ENCODE assay signal across 1 cellular context in the genomic region with DNA sequence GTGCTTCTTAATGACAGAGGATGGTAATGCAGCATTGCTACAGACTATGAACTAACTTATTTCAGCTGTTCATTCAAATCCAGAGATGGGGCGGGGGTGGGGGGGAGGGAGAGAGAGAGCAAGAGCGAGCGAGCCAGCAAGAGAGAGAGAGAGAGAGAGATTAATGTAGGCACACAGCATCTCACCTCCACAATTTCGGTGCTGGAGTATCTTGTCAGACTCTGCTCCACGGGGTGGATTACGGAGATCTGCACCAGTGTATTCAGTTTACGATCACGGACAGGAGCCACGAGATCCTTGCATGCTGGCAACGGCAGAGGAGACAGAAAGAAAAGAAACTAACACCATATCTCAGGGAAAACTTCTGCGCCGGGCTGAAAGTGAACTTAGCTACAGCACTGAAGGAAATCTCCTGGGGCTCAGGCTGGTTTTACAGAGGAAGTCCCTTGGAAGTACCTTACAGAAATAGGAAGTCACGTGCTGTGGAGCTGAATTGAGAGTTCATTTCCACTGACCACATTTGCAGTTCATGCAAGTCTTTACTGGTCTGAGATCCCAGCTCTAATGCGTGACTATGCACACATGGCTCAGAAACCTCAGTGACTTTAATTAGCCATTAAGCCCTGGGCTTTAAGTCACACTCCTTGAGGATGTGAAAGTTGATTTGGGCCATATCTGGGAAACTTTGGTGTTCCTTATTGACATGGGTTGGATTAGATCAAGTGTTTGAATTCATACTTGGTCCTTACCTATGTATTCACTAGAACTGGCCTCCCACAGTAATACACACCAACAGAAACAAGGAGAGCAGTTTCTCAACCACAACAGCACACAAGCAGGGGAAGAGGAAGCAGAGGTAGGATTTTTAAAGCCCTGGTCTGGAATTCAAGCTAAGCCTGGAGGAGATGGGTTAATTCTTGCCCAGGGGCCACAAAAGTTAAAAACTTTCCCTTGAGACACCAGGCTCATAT.
TF ChIP-seq lines count a peak whose summit lies in the region.

No MANE protein-coding gene starts in this region.

TF ChIP-seq in GM12878, 131 proteins besides CTCF, POLR2A, EP300 and RAD21 (continued from another document and continues in another):
- TF ChIP-seq, protein P1, sequence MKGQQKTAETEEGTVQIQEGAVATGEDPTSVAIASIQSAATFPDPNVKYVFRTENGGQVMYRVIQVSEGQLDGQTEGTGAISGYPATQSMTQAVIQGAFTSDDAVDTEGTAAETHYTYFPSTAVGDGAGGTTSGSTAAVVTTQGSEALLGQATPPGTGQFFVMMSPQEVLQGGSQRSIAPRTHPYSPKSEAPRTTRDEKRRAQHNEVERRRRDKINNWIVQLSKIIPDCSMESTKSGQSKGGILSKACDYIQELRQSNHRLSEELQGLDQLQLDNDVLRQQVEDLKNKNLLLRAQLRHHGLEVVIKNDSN (IDR thresholded peaks at IDR 0.05; ENCODE audit: borderline replicate concordance, extremely low read length, insufficient read depth, low read depth, low read length): peak; percentile 44
- TF ChIP-seq ZSCAN29 (IDR thresholded peaks at IDR 0.05) (no peak), BCLAF1 (IDR thresholded peaks at IDR 0.05) (no peak), WRNIP1 (IDR thresholded peaks at IDR 0.05; ENCODE audit: borderline replicate concordance, low read depth, low read length) (no peak), RCOR1 (conservative IDR thresholded peaks at IDR 0.05; ENCODE audit: low read depth, low read length) (no peak), RUNX3 (IDR thresholded peaks at IDR 0.05; ENCODE audit: low read length) (peak; percentile 53), ZNF24 (IDR thresholded peaks at IDR 0.05) (0 out of 2 replicates have a peak, but pooled peaks have one; percentile 29), CUX1 (IDR thresholded peaks at IDR 0.05; ENCODE audit: insufficient replicate concordance, low read depth, low read length) (no peak), MTA3 (IDR thresholded peaks at IDR 0.05; ENCODE audit: borderline replicate concordance, low read length) (no peak), HDAC6 (IDR thresholded peaks at IDR 0.05; ENCODE audit: unreplicated experiment) (no peak), NR2F1 (conservative IDR thresholded peaks at IDR 0.05) (peak; percentile 46; the same call in 1 of the 2 replicates), IKZF1 (conservative IDR thresholded peaks at IDR 0.05) (peak; percentile 98), ZNF687 (IDR thresholded peaks at IDR 0.05) (peak; percentile 67; the same call in 1 of the 2 replicates), NR2C1 (IDR thresholded peaks at IDR 0.05) (0 out of 2 replicates have a peak, but pooled peaks have one; percentile 7), RBBP5 (conservative IDR thresholded peaks at IDR 0.05) (no peak), BHLHE40 (IDR thresholded peaks at IDR 0.05; ENCODE audit: borderline replicate concordance in 1 of 2, low read depth in 2 of 2, low read length in 1 of 2) (peak; percentile 91 to 96), POLR2AphosphoS2 (IDR thresholded peaks at IDR 0.05; ENCODE audit: low read depth, low read length) (no peak), NFYA (IDR thresholded peaks at IDR 0.05; ENCODE audit: borderline replicate concordance, low read depth, low read length) (no peak), LARP7 (IDR thresholded peaks at IDR 0.05) (peak; percentile 57; the same call in 1 of the 2 replicates), ZBED1 (IDR thresholded peaks at IDR 0.05; ENCODE audit: borderline replicate concordance) (no peak), SUPT20H (IDR thresholded peaks at IDR 0.05; ENCODE audit: borderline replicate concordance, control insufficient read depth, low read depth, low read length) (no peak), GATAD2B (conservative IDR thresholded peaks at IDR 0.05; ENCODE audit: low read depth) (peak; percentile 65), HDAC2 (IDR thresholded peaks at IDR 0.05) (no peak), ATF7 (IDR thresholded peaks at IDR 0.05; ENCODE audit: low read depth) (peak; percentile 68; the same call in 1 of the 2 replicates), RAD51 (IDR thresholded peaks at IDR 0.05) (peak; percentile 95)
- TF ChIP-seq, protein P2, sequence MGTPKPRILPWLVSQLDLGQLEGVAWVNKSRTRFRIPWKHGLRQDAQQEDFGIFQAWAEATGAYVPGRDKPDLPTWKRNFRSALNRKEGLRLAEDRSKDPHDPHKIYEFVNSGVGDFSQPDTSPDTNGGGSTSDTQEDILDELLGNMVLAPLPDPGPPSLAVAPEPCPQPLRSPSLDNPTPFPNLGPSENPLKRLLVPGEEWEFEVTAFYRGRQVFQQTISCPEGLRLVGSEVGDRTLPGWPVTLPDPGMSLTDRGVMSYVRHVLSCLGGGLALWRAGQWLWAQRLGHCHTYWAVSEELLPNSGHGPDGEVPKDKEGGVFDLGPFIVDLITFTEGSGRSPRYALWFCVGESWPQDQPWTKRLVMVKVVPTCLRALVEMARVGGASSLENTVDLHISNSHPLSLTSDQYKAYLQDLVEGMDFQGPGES (IDR thresholded peaks at IDR 0.05): no peak
- TF ChIP-seq, protein P3, sequence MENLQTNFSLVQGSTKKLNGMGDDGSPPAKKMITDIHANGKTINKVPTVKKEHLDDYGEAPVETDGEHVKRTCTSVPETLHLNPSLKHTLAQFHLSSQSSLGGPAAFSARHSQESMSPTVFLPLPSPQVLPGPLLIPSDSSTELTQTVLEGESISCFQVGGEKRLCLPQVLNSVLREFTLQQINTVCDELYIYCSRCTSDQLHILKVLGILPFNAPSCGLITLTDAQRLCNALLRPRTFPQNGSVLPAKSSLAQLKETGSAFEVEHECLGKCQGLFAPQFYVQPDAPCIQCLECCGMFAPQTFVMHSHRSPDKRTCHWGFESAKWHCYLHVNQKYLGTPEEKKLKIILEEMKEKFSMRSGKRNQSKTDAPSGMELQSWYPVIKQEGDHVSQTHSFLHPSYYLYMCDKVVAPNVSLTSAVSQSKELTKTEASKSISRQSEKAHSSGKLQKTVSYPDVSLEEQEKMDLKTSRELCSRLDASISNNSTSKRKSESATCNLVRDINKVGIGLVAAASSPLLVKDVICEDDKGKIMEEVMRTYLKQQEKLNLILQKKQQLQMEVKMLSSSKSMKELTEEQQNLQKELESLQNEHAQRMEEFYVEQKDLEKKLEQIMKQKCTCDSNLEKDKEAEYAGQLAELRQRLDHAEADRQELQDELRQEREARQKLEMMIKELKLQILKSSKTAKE (IDR thresholded peaks at IDR 0.05; ENCODE audit: low read depth, poor library complexity, severe bottlenecking): peak; percentile 72
- TF ChIP-seq, protein P4, sequence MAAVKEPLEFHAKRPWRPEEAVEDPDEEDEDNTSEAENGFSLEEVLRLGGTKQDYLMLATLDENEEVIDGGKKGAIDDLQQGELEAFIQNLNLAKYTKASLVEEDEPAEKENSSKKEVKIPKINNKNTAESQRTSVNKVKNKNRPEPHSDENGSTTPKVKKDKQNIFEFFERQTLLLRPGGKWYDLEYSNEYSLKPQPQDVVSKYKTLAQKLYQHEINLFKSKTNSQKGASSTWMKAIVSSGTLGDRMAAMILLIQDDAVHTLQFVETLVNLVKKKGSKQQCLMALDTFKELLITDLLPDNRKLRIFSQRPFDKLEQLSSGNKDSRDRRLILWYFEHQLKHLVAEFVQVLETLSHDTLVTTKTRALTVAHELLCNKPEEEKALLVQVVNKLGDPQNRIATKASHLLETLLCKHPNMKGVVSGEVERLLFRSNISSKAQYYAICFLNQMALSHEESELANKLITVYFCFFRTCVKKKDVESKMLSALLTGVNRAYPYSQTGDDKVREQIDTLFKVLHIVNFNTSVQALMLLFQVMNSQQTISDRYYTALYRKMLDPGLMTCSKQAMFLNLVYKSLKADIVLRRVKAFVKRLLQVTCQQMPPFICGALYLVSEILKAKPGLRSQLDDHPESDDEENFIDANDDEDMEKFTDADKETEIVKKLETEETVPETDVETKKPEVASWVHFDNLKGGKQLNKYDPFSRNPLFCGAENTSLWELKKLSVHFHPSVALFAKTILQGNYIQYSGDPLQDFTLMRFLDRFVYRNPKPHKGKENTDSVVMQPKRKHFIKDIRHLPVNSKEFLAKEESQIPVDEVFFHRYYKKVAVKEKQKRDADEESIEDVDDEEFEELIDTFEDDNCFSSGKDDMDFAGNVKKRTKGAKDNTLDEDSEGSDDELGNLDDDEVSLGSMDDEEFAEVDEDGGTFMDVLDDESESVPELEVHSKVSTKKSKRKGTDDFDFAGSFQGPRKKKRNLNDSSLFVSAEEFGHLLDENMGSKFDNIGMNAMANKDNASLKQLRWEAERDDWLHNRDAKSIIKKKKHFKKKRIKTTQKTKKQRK (IDR thresholded peaks at IDR 0.05; ENCODE audit: low read depth, low read length): no peak
- TF ChIP-seq, protein P5, sequence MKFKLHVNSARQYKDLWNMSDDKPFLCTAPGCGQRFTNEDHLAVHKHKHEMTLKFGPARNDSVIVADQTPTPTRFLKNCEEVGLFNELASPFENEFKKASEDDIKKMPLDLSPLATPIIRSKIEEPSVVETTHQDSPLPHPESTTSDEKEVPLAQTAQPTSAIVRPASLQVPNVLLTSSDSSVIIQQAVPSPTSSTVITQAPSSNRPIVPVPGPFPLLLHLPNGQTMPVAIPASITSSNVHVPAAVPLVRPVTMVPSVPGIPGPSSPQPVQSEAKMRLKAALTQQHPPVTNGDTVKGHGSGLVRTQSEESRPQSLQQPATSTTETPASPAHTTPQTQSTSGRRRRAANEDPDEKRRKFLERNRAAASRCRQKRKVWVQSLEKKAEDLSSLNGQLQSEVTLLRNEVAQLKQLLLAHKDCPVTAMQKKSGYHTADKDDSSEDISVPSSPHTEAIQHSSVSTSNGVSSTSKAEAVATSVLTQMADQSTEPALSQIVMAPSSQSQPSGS (IDR thresholded peaks at IDR 0.05; ENCODE audit: low read length): 0 out of 2 replicates have a peak, but pooled peaks have one; percentile 23
